ENCODE assay signal across 1 cellular context in genomic region chr11:116787786-116788486, GRCh38.
TF ChIP-seq lines count a peak whose summit lies in the region.

Gene ZPR1 (minus strand): TSS chr11:116788023. CDS start chr11:116787990, 33 bp downstream.

TF ChIP-seq in HEK293, 187 proteins besides CTCF, POLR2A, EP300 and RAD21 (continued from another document and continues in another):
- TF ChIP-seq PRDM10 (tag by site-specific recombination; IDR thresholded peaks at IDR 0.05) (peak; percentile 39; the same call in 1 of the 2 replicates), PBX3 (CRISPR knock-in tag; IDR thresholded peaks at IDR 0.05) (no peak), ELK4 (IDR thresholded peaks at IDR 0.05; ENCODE audit: borderline replicate concordance, low read depth, low read length) (no peak), ZNF843 (tag by site-specific recombination; IDR thresholded peaks at IDR 0.05) (no peak), ZSCAN16 (tag by site-specific recombination; IDR thresholded peaks at IDR 0.05) (no peak), GLIS1 (tag by site-specific recombination; IDR thresholded peaks at IDR 0.05) (no peak), ZNF184 (tag by site-specific recombination; IDR thresholded peaks at IDR 0.05) (no peak), GLIS2 (tag by site-specific recombination; IDR thresholded peaks at IDR 0.05) (peak; percentile 33; the same call in 1 of the 2 replicates), TCF7L2 (IDR thresholded peaks at IDR 0.05; ENCODE audit: borderline replicate concordance, low read depth, low read length) (no peak), ZNF311 (tag by site-specific recombination; IDR thresholded peaks at IDR 0.05; ENCODE audit: borderline replicate concordance) (no peak), ZNF362 (tag by site-specific recombination; IDR thresholded peaks at IDR 0.05) (peak; percentile 72; the same call in 1 of the 2 replicates), ZNF580 (tag by site-specific recombination; IDR thresholded peaks at IDR 0.05) (no peak), ZNF518A (tag by site-specific recombination; conservative IDR thresholded peaks at IDR 0.05; ENCODE audit: low read depth) (peak; percentile 47), ZNF223 (tag by site-specific recombination; IDR thresholded peaks at IDR 0.05) (no peak), ZFP37 (tag by site-specific recombination; IDR thresholded peaks at IDR 0.05) (no peak), BCL6B (tag by site-specific recombination; IDR thresholded peaks at IDR 0.05) (no peak), ZNF248 (tag by site-specific recombination; IDR thresholded peaks at IDR 0.05) (no peak), ZNF23 (tag by site-specific recombination; IDR thresholded peaks at IDR 0.05; ENCODE audit: borderline replicate concordance) (no peak), ZSCAN4 (tag by site-specific recombination; IDR thresholded peaks at IDR 0.05) (no peak), ZNF274 (IDR thresholded peaks at IDR 0.05; ENCODE audit: low read length) (no peak), ZNF274 (tag by site-specific recombination; IDR thresholded peaks at IDR 0.05; ENCODE audit: borderline replicate concordance) (no peak), KLF9 (tag by site-specific recombination; IDR thresholded peaks at IDR 0.05; ENCODE audit: low read depth) (peak; percentile 68; the same call in 1 of the 2 replicates), ZBTB10 (tag by site-specific recombination; IDR thresholded peaks at IDR 0.05) (peak; percentile 85), ZBTB21 (tag by site-specific recombination; IDR thresholded peaks at IDR 0.05) (peak; percentile 71), ZBTB48 (tag by site-specific recombination; IDR thresholded peaks at IDR 0.05) (peak; percentile 76), ZNF692 (tag by site-specific recombination; IDR thresholded peaks at IDR 0.05) (peak; percentile 36; the same call in 1 of the 2 replicates), ZNF121 (tag by site-specific recombination; IDR thresholded peaks at IDR 0.05) (no peak), ZNF510 (tag by site-specific recombination; IDR thresholded peaks at IDR 0.05; ENCODE audit: insufficient replicate concordance) (no peak), ZNF514 (tag by site-specific recombination; IDR thresholded peaks at IDR 0.05) (no peak), ZNF24 (tag by site-specific recombination; IDR thresholded peaks at IDR 0.05) (no peak), ZNF2 (tag by site-specific recombination; IDR thresholded peaks at IDR 0.05) (0 out of 2 replicates have a peak, but pooled peaks have one; percentile 46), ZSCAN18 (tag by site-specific recombination; IDR thresholded peaks at IDR 0.05) (no peak)
